8 cellular contexts compared by ENCODE assay signal in the genomic region with DNA sequence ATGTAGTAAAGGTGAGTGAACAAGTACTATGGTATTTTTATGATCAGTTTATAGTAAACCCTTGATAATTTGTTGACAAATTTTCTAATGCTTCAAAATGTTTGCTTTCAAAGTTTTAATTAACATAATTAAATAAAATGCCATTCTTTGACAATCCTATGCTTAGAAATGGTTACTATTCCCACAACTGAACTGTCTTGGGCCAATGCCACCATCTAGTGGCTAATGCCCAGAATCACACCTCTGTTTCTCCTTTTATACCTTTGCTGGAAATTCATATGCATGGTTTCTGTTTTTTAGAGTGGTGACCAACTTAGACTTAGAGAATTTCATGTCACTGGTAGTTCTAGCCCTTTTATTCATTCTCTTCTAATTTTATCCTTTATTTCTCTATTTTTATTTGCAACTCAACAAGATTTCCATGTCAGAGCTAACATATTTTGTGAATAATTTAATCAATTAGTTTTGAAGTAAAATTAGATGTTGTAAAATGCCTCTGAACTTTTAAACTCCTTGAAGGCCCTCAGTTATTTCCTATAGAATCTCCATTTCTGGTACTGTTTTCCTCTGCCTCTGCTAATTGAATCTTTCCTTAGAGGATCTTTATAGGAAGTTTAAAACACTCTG. TPM values are rescaled to one million over a fixed set of nuclear protein-coding genes. Genes with fewer than 3 reads are reported as not detected.
A peak's percentile ranks its signal among the peaks of the same experiment; 100 is the strongest.
DNase-seq lines count a peak whose midpoint lies in the region; ATAC-seq and TF ChIP-seq lines count a peak whose summit lies in the region.

No MANE protein-coding gene starts in this region.

- H3K36me3 Mint-ChIP-seq in activated CD8-positive, alpha-beta memory T cell treated with anti-CD3 and anti-CD28 coated beads, Interleukin-2, amount 10 ng/mL, durations not matched to agents 7 days and 5 days = peaks cover 46% of the 10 kb centered on the region
- H3K36me3 Mint-ChIP-seq in naive thymus-derived CD4-positive, alpha-beta T cell = peaks cover 13 to 44% (median 36%) of the 10 kb centered on the region in 5 donors

- H3K27me3 ChIP-seq in DND-41 (ENCODE audit: insufficient read depth, low read length, poor library complexity) = no peaks in the 10 kb centered on the region
- no peaks in the 10 kb centered on the region for H3K27me3 ChIP-seq in naive thymus-derived CD4-positive, alpha-beta T cell (ENCODE audit: control insufficient read depth in 2 of 2, insufficient read depth in 2 of 2, low read length in 2 of 2)

- DNase-seq in DND-41 (peak; percentile 70), NCI-H82 (lab: John Stamatoyannopoulos, UW) (peak; percentile 62), superior temporal gyrus (ENCODE audit: extremely low spot score) (peak; percentile 97)
- peak; percentile 61 for DNase-seq in activated CD8-positive, alpha-beta memory T cell treated with anti-CD3 and anti-CD28 coated beads, Interleukin-2, amount 10 ng/mL, durations not matched to agents 7 days and 5 days
- DNase-seq in naive thymus-derived CD4-positive, alpha-beta T cell = peak; percentile 16 to 72 (median 64)

- POLR2A ChIA-PET in naive thymus-derived CD4-positive, alpha-beta T cell (lab: Charles Lee) = interaction anchor here (0.6 to 2.2 kb wide), 7 partner anchors 90 to 341 kb away, joined by 3 to 10 read pairs (median 6); no protein-coding TSS in a partner anchor

- no peak overlapping the region for H3K9ac ChIP-seq in DND-41 (ENCODE audit: low read depth, low read length)

- no peak overlapping the region for H3K27ac Mint-ChIP-seq in activated CD8-positive, alpha-beta memory T cell treated with anti-CD3 and anti-CD28 coated beads, Interleukin-2, amount 10 ng/mL, durations not matched to agents 7 days and 5 days
- no peak overlapping the region for H3K27ac Mint-ChIP-seq in naive thymus-derived CD4-positive, alpha-beta T cell

- H2AFZ ChIP-seq in DND-41 (ENCODE audit: low read depth, low read length) = no peak overlapping the region

- H3K27ac ChIP-seq in DND-41 (ENCODE audit: low read length) = peak overlapping the region; percentile 58
- H3K27ac ChIP-seq in naive thymus-derived CD4-positive, alpha-beta T cell (ENCODE audit: low read depth, low read length) = no peak overlapping the region

- H3K9me3 Mint-ChIP-seq in activated CD8-positive, alpha-beta memory T cell treated with anti-CD3 and anti-CD28 coated beads, Interleukin-2, amount 10 ng/mL, durations not matched to agents 7 days and 5 days (ENCODE audit: low read depth) = no peaks in the 10 kb centered on the region
- H3K9me3 Mint-ChIP-seq in naive thymus-derived CD4-positive, alpha-beta T cell = peaks cover 0 to 2% (median 0%) of the 10 kb centered on the region in 11 donors

- H3K4me1 Mint-ChIP-seq in activated CD8-positive, alpha-beta memory T cell treated with anti-CD3 and anti-CD28 coated beads, Interleukin-2, amount 10 ng/mL, durations not matched to agents 7 days and 5 days = peaks cover 6% of the 10 kb centered on the region
- H3K4me1 Mint-ChIP-seq in naive thymus-derived CD4-positive, alpha-beta T cell = peaks cover 5 to 15% (median 9%) of the 10 kb centered on the region in 7 donors

- peaks cover 84% of the 10 kb centered on the region for H3K36me3 ChIP-seq in DND-41 (ENCODE audit: insufficient read depth, low read length)
- peaks cover 25 to 38% (median 26%) of the 10 kb centered on the region in 3 experiments for H3K36me3 ChIP-seq in naive thymus-derived CD4-positive, alpha-beta T cell (ENCODE audit: control insufficient read depth in 2 of 3, insufficient read depth in 3 of 3, low read length in 3 of 3)

- peaks cover 80% of the 10 kb centered on the region for H3K79me2 ChIP-seq in DND-41 (ENCODE audit: insufficient read depth, low read length)

- no peak overlapping the region for H3K4me3 ChIP-seq in DND-41 (ENCODE audit: low read depth in 1 of 2, low read length in 2 of 2)
- H3K4me3 ChIP-seq in naive thymus-derived CD4-positive, alpha-beta T cell (ENCODE audit: low read length) = no peak overlapping the region

- no peak overlapping the region for H3K4me3 Mint-ChIP-seq in activated CD8-positive, alpha-beta memory T cell treated with anti-CD3 and anti-CD28 coated beads, Interleukin-2, amount 10 ng/mL, durations not matched to agents 7 days and 5 days
- H3K4me3 Mint-ChIP-seq in naive thymus-derived CD4-positive, alpha-beta T cell = no peak overlapping the region

- TF ChIP-seq CTCF in DND-41 (IDR thresholded peaks at IDR 0.05; ENCODE audit: borderline replicate concordance, extremely low read depth, low read length, poor library complexity, severe bottlenecking) = peak; percentile 91

- ATAC-seq in DND-41 (ENCODE audit: insufficient read depth, low read depth) = peak; percentile 79
- peak; percentile 43 for ATAC-seq in HG02610 (IDR thresholded peaks at IDR 0.05; ENCODE audit: unreplicated experiment)
- ATAC-seq in activated CD8-positive, alpha-beta memory T cell treated with anti-CD3 and anti-CD28 coated beads, Interleukin-2, amount 10 ng/mL, durations not matched to agents 7 days and 5 days = peak; percentile 64
- ATAC-seq in esophagus mucosa = peak; percentile 73
- ATAC-seq in naive thymus-derived CD4-positive, alpha-beta T cell = peak; percentile 89
- no peak for ATAC-seq in HG03460 (IDR thresholded peaks at IDR 0.05; ENCODE audit: unreplicated experiment)

- peaks cover 33% of the 10 kb centered on the region for H3K4me1 ChIP-seq in DND-41 (ENCODE audit: insufficient read depth, low read length)
- peaks cover under 1 to 13% of the 10 kb centered on the region in 2 donors for H3K4me1 ChIP-seq in naive thymus-derived CD4-positive, alpha-beta T cell (ENCODE audit: control insufficient read depth in 2 of 2, insufficient read depth in 2 of 2, low read length in 2 of 2)

- H3K4me2 ChIP-seq in DND-41 (ENCODE audit: insufficient read depth, low read length) = no peak overlapping the region

- peaks cover 12% of the 10 kb centered on the region for H3K9me3 ChIP-seq in DND-41 (ENCODE audit: insufficient read depth, low read length, severe bottlenecking)
- peaks cover 0 to 3% (median 0%) of the 10 kb centered on the region in 3 experiments for H3K9me3 ChIP-seq in naive thymus-derived CD4-positive, alpha-beta T cell (ENCODE audit: control insufficient read depth in 2 of 3, low read length in 3 of 3)

- CTCF ChIA-PET in activated CD8-positive, alpha-beta memory T cell treated with anti-CD3 and anti-CD28 coated beads, Interleukin-2, amount 10 ng/mL, durations not matched to agents 7 days and 5 days (lab: Charles Lee) = interaction anchor here (0.7 to 4.8 kb wide), 26 partner anchors 10 to 384 kb away, joined by 3 to 59 read pairs (median 4); a partner anchor contains a TSS
- CTCF ChIA-PET in naive thymus-derived CD4-positive, alpha-beta T cell (lab: Charles Lee) = interaction anchor here (0.6 to 7.5 kb wide), 19 partner anchors 9 to 341 kb away, joined by 3 to 148 read pairs (median 5); no protein-coding TSS in a partner anchor

- intact Hi-C loops in naive thymus-derived CD4-positive, alpha-beta T cell (cut with micrococcal nuclease) = loop anchor here (1.0 to 5.0 kb wide), 11 partner anchors 31 to 501 kb away; a partner anchor contains a TSS

- H3K27me3 Mint-ChIP-seq in activated CD8-positive, alpha-beta memory T cell treated with anti-CD3 and anti-CD28 coated beads, Interleukin-2, amount 10 ng/mL, durations not matched to agents 7 days and 5 days = no peaks in the 10 kb centered on the region
- H3K27me3 Mint-ChIP-seq in naive thymus-derived CD4-positive, alpha-beta T cell = no peaks in the 10 kb centered on the region

- no peaks in the 10 kb centered on the region for H4K20me1 ChIP-seq in DND-41 (ENCODE audit: insufficient read depth, low read length)

RNA-seq across cellular contexts. Expression of a gene that starts 31.1 kb away (rescaled TPM):
- 10 to 100 TPM; 41.7 to 45.7 TPM for total RNA-seq in activated CD8-positive, alpha-beta memory T cell treated with anti-CD3 and anti-CD28 coated beads, Interleukin-2, amount 10 ng/mL, durations not matched to agents 7 days and 5 days
- total RNA-seq in esophagus mucosa = 18.1 TPM
- total RNA-seq in naive thymus-derived CD4-positive, alpha-beta T cell = 10 to 100 TPM; 41.2 to 62.3 (median 57.4) TPM
- 10 to 100 TPM; 56.8 to 69.9 TPM for polyA plus RNA-seq in naive thymus-derived CD4-positive, alpha-beta T cell
